ENCODE assay signal across 8 cellular contexts in the genomic region with DNA sequence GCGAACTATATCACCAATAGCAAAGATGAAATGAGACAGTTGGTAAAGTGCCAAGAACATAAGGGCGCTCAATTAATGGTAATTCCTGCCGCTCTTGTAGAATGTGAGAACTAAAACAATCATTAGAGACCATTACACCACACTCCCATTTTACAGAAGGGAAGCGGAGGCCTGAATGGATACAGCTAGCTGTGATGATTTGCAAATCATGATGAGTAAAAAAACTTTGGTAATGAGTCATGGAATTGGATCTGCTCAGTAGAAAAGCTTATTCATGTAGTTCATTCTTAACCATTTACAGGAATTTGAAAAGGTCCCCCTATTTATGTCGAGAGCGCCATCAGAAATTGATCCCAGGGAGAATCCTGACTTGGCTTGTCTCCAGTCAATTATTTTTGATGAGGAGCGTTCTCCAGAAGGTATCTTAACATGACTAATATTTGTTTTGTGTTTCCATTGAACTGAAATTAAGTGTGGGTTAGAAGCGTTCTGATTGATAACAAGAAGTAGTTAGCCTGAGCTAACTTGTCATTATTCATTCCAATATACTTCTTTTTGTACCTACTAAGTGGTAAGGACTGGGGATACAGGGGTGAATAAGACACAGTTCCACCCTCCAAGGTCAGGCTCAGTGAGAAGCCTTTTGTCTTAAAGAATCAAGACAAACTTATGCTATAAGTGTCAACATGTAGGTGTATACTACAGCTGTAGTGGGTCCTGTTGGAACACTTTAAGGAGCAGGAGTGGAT. TPM values are rescaled to one million over a fixed set of nuclear protein-coding genes. Genes with fewer than 3 reads are reported as not detected.
DNase-seq lines count a peak whose midpoint lies in the region; TF ChIP-seq lines count a peak whose summit lies in the region.

No MANE protein-coding gene starts in this region.

- H3K36me3 ChIP-seq in PC-9 (ENCODE audit: low read depth) = peaks cover 18% of the 10 kb centered on the region
- peaks cover 1% of the 10 kb centered on the region for H3K36me3 ChIP-seq in neutrophil

- peak overlapping the region; percentile 88 for H3K4me3 Mint-ChIP-seq in T-helper 1 cell treated with Interleukin-12 subunit alpha and Interleukin-12 subunit beta and Interleukin-4 antibody, amounts not matched to agents 30 μg/mL and 1 μg/mL, for 36 hours
- H3K4me3 Mint-ChIP-seq in endothelial cell (ENCODE audit: unreplicated experiment) = peak overlapping the region; percentile 90

- H3K4me1 Mint-ChIP-seq in T-helper 1 cell treated with Interleukin-12 subunit alpha and Interleukin-12 subunit beta and Interleukin-4 antibody, amounts not matched to agents 30 μg/mL and 1 μg/mL, for 36 hours (ENCODE audit: low read depth) = peaks cover 22% of the 10 kb centered on the region
- peaks cover 8% of the 10 kb centered on the region for H3K4me1 Mint-ChIP-seq in endothelial cell (ENCODE audit: unreplicated experiment)

- H3K9me3 ChIP-seq in PC-9 (ENCODE audit: insufficient read depth, low read depth) (no peaks in the 10 kb centered on the region), neutrophil (no peaks in the 10 kb centered on the region)

- H2AFZ ChIP-seq in PC-9 = peak overlapping the region; percentile 86

- peaks cover 12% of the 10 kb centered on the region for H3K36me3 Mint-ChIP-seq in T-helper 1 cell treated with Interleukin-12 subunit alpha and Interleukin-12 subunit beta and Interleukin-4 antibody, amounts not matched to agents 30 μg/mL and 1 μg/mL, for 36 hours (ENCODE audit: low read depth)
- no peaks in the 10 kb centered on the region for H3K36me3 Mint-ChIP-seq in endothelial cell (ENCODE audit: low read depth, unreplicated experiment)

- peak overlapping the region; percentile 82 for H3K4me2 ChIP-seq in PC-9

- DNase-seq in T-helper 1 cell = no peak
- peak in 1 of 2 experiments; percentile 52 for DNase-seq in PC-9
- DNase-seq in endothelial cell (ENCODE audit: low spot score) = no peak
- DNase-seq in glomerular visceral epithelial cell (ENCODE audit: extremely low spot score) = no peak
- no peak for DNase-seq in NCI-H524 treated with DMSO at 0.1 percent for 48 hours (lab: John Stamatoyannopoulos, UW)
- no peak for DNase-seq in NCI-H748 (lab: John Stamatoyannopoulos, UW; ENCODE audit: unreplicated experiment)

- peaks cover 26% of the 10 kb centered on the region for H3K79me2 ChIP-seq in PC-9 (ENCODE audit: low read depth)

- no peaks in the 10 kb centered on the region for H3K27me3 Mint-ChIP-seq in T-helper 1 cell treated with Interleukin-12 subunit alpha and Interleukin-12 subunit beta and Interleukin-4 antibody, amounts not matched to agents 30 μg/mL and 1 μg/mL, for 36 hours (ENCODE audit: low read depth)
- peaks cover 3% of the 10 kb centered on the region for H3K27me3 Mint-ChIP-seq in endothelial cell (ENCODE audit: unreplicated experiment)

- H3K4me1 ChIP-seq in PC-9 (replicated peaks; ENCODE audit: insufficient read depth) = peaks cover 12% of the 10 kb centered on the region
- H3K4me1 ChIP-seq in neutrophil (ENCODE audit: control insufficient read depth in 1 of 2, insufficient read depth in 1 of 2, low read depth in 1 of 2, low read length in 1 of 2) = peaks cover 14% of the 10 kb centered on the region in 2 experiments

- TF ChIP-seq CTCF in PC-9 (conservative IDR thresholded peaks at IDR 0.05) = no peak
- no peak for TF ChIP-seq CTCF in endothelial cell (IDR thresholded peaks at IDR 0.05; ENCODE audit: unreplicated experiment)
- no peak for TF ChIP-seq CTCF in neutrophil (IDR thresholded peaks at IDR 0.05)

- CTCF ChIA-PET in PC-9 (lab: Charles Lee) = no interaction called here

- no peaks in the 10 kb centered on the region; the same call in 1 of the 2 replicates for H3F3A ChIP-seq in PC-9 (ENCODE audit: insufficient read depth, low read depth)

- no peaks in the 10 kb centered on the region for H3K9me3 Mint-ChIP-seq in T-helper 1 cell treated with Interleukin-12 subunit alpha and Interleukin-12 subunit beta and Interleukin-4 antibody, amounts not matched to agents 30 μg/mL and 1 μg/mL, for 36 hours
- no peaks in the 10 kb centered on the region for H3K9me3 Mint-ChIP-seq in endothelial cell (ENCODE audit: unreplicated experiment)

- peak overlapping the region; percentile 78 for H3K27ac ChIP-seq in PC-9
- H3K27ac ChIP-seq in neutrophil = peak overlapping the region; percentile 36

- POLR2A ChIA-PET in PC-9 (lab: Charles Lee; ENCODE audit: unreplicated experiment) = no interaction called here

- no peaks in the 10 kb centered on the region; the same call in 1 of the 2 replicates for H3K27me3 ChIP-seq in PC-9 (ENCODE audit: insufficient read depth, low read depth)
- H3K27me3 ChIP-seq in neutrophil = no peaks in the 10 kb centered on the region

- intact Hi-C loops in PC-9 (cut with micrococcal nuclease; ENCODE audit: unreplicated experiment) = loop anchor here (1.0 to 5.0 kb wide), 2 partner anchors 81 to 663 kb away; a partner anchor contains a TSS

- no peaks in the 10 kb centered on the region for H3K9me2 ChIP-seq in PC-9 (ENCODE audit: insufficient read depth)

- no peaks in the 10 kb centered on the region for H4K20me1 ChIP-seq in PC-9 (ENCODE audit: insufficient read depth)

- H3K4me3 ChIP-seq in PC-9 = peak overlapping the region; percentile 82
- peak overlapping the region; percentile 76 to 90 for H3K4me3 ChIP-seq in neutrophil (ENCODE audit: low read depth in 1 of 2, low read length in 1 of 2)

- peak overlapping the region; percentile 88 for H3K27ac Mint-ChIP-seq in T-helper 1 cell treated with Interleukin-12 subunit alpha and Interleukin-12 subunit beta and Interleukin-4 antibody, amounts not matched to agents 30 μg/mL and 1 μg/mL, for 36 hours
- peak overlapping the region; percentile 17 for H3K27ac Mint-ChIP-seq in endothelial cell (ENCODE audit: unreplicated experiment)

- no TSS peak for BruUV-seq in PC-9 (replicated peaks; lab: Mats Ljungman, UMichigan)

RNA-seq across cellular contexts. Expression of a gene that starts 0.8 kb away (rescaled TPM):
- 30.4 and 31.5 TPM in 2 replicates for total RNA-seq in PC-9 (2021)
- 16.4 TPM for total RNA-seq in endothelial cell (ENCODE audit: unreplicated experiment)

RNA-seq across cellular contexts. Expression of a gene that starts 47.9 kb away (rescaled TPM):
- 12.9 and 13.4 TPM in 2 replicates for total RNA-seq in PC-9 (2021)
- total RNA-seq in endothelial cell (ENCODE audit: unreplicated experiment) = 6.5 TPM
